In genomic region chr5:133707629-133708028, GRCh38 we compare ENCODE assay signal across 16 cellular contexts.
"Had no signal": no experiment of that assay in that cellular context is flagged by ENCODE, and none has a peak within 500 bp of the region (broad histone marks: within the 10 kb centered on the region; RNA-seq: fewer than 3 reads in every experiment).

No MANE protein-coding gene starts in this region.

- H3K27ac ChIP-seq: foreskin keratinocyte, suprapubic skin, thyroid gland, upper lobe of left lung, vagina had no signal

- H3K36me3 ChIP-seq: suprapubic skin, thyroid gland, upper lobe of left lung, vagina had no signal

- H3K4me3 Mint-ChIP-seq: dendritic cell treated with granulocyte-macrophage colony-stimulating factor and Interleukin-4, amounts not matched to agents 40 ng/mL and 50 ng/mL, for 4 days; naive thymus-derived CD8-positive, alpha-beta T cell; stimulated activated effector memory CD8-positive, alpha-beta T cell treated with anti-CD3 and anti-CD28 coated beads, Interleukin-12 subunit alpha, Interleukin-12 subunit beta, amount 100 ng/mL, for 72 hours had no signal

- H3K9me3 Mint-ChIP-seq: dendritic cell treated with granulocyte-macrophage colony-stimulating factor and Interleukin-4, amounts not matched to agents 40 ng/mL and 50 ng/mL, for 4 days; naive thymus-derived CD8-positive, alpha-beta T cell; stimulated activated effector memory CD8-positive, alpha-beta T cell treated with anti-CD3 and anti-CD28 coated beads, Interleukin-12 subunit alpha, Interleukin-12 subunit beta, amount 100 ng/mL, for 72 hours had no signal

- H3K9me3 ChIP-seq: suprapubic skin, thyroid gland, upper lobe of left lung, vagina had no signal

- ATAC-seq: foreskin keratinocyte; left colon; left ventricle myocardium superior; naive thymus-derived CD8-positive, alpha-beta T cell; stimulated activated effector memory CD8-positive, alpha-beta T cell treated with anti-CD3 and anti-CD28 coated beads, Interleukin-12 subunit alpha, Interleukin-12 subunit beta, amount 100 ng/mL, for 72 hours; stimulated activated naive CD8-positive, alpha-beta T cell treated with anti-CD3 and anti-CD28 coated beads, Interleukin-15, Interleukin-2, amounts not matched to agents 100 U/mL and 50 U/mL, for 24 hours had no signal

- DNase-seq: erythroblast; foreskin keratinocyte; left colon; left ventricle myocardium superior; mesendoderm; naive thymus-derived CD8-positive, alpha-beta T cell; posterior cingulate gyrus; small intestine; stimulated activated CD4-positive, alpha-beta T cell treated with anti-CD3 and anti-CD28 coated beads, Interleukin-2, amount 100 ng/mL, for 48 hours; stimulated activated naive CD8-positive, alpha-beta T cell treated with anti-CD3 and anti-CD28 coated beads, Interleukin-15, Interleukin-2, amounts not matched to agents 100 U/mL and 50 U/mL, for 24 hours; thyroid gland had no signal

- H3K27ac Mint-ChIP-seq: dendritic cell treated with granulocyte-macrophage colony-stimulating factor and Interleukin-4, amounts not matched to agents 40 ng/mL and 50 ng/mL, for 4 days; stimulated activated effector memory CD8-positive, alpha-beta T cell treated with anti-CD3 and anti-CD28 coated beads, Interleukin-12 subunit alpha, Interleukin-12 subunit beta, amount 100 ng/mL, for 72 hours had no signal

- H3K4me1 ChIP-seq: foreskin keratinocyte, thyroid gland had no signal

- H3K27me3 ChIP-seq: suprapubic skin, thyroid gland, upper lobe of left lung, vagina had no signal

- H3K36me3 Mint-ChIP-seq: naive thymus-derived CD8-positive, alpha-beta T cell; stimulated activated effector memory CD8-positive, alpha-beta T cell treated with anti-CD3 and anti-CD28 coated beads, Interleukin-12 subunit alpha, Interleukin-12 subunit beta, amount 100 ng/mL, for 72 hours had no signal

- H3K4me1 Mint-ChIP-seq: naive thymus-derived CD8-positive, alpha-beta T cell; stimulated activated effector memory CD8-positive, alpha-beta T cell treated with anti-CD3 and anti-CD28 coated beads, Interleukin-12 subunit alpha, Interleukin-12 subunit beta, amount 100 ng/mL, for 72 hours had no signal

- H3K4me3 ChIP-seq: suprapubic skin, thyroid gland, upper lobe of left lung, vagina had no signal
